ENCODE assay signal across 24 cellular contexts in the genomic region with DNA sequence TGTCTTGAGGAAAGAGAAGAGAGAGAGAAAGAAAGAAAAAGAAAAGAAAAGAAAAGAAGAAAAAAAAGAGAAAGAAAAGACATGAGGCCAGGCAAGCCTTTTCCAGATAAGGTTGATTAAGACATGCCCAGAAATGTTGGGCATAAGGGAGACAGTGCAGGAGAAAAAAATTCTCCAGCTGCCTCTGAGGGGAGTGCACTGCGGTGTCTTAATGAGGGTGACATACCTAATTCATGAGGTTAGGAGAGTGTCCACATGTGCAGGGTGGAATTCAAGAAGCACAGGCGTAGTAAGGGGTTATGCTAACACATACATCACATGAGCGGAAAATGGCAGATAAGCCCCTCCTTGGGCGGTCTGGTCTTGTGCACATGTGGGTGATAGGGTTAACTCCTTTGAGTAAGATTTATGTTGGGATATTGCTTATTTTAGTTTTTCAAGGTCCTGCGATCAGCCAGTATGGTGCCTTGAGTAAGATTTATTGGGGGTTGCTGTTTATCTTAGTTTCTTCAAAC.
DNase-seq lines count a peak whose midpoint lies in the region; ATAC-seq and TF ChIP-seq lines count a peak whose summit lies in the region.
"Had no signal": no experiment of that assay in that cellular context is flagged by ENCODE, and none has a peak within 500 bp of the region (broad histone marks: within the 10 kb centered on the region; RNA-seq: fewer than 3 reads in every experiment).

No MANE protein-coding gene starts in this region.

- TF ChIP-seq POLR2A in adrenal gland (IDR thresholded peaks at IDR 0.05): no peak

- CTCF ChIA-PET in HEK293T (lab: Yijun Ruan, JAX): no interaction called here

- H3K23ac ChIP-seq in mesenchymal stem cell (ENCODE audit: low read length in 2 of 2): no peak overlapping the region

- H2BK120ac ChIP-seq in mesenchymal stem cell (ENCODE audit: low read depth, low read length): no peak overlapping the region

- no peak overlapping the region for H4K91ac ChIP-seq in mesenchymal stem cell (ENCODE audit: low read length)

- intact Hi-C loops in left ventricle myocardium superior (cut with micrococcal nuclease) (no loop called here), adrenal gland (cut with DNase I) (no loop called here)

- no peaks in the 10 kb centered on the region for H3K9me3 ChIP-seq in mesenchymal stem cell (ENCODE audit: control insufficient read depth, low read length)
- no peaks in the 10 kb centered on the region for H3K9me3 ChIP-seq in adrenal gland (replicated peaks in 1 of 3)
- H3K9me3 ChIP-seq: A549, BE2C had no signal

- no peak for ATAC-seq in left ventricle myocardium superior
- ATAC-seq: A549, GM23338, HCT116 had no signal

- H3K4me3 ChIP-seq in mesenchymal stem cell (ENCODE audit: insufficient read depth in 1 of 2, low read depth in 1 of 2, low read length in 2 of 2): no peak overlapping the region
- H3K4me3 ChIP-seq in adrenal gland: no peak overlapping the region
- H3K4me3 ChIP-seq: A549; BLaER1 treated with 17β-estradiol and CSF1 and Interleukin-3, amounts not matched to agents 10 nM and 100 nM; GM23338 had no signal

- no peak for DNase-seq in HEK293T (ENCODE audit: extremely low spot score)
- peak; percentile 28 for DNase-seq in mesenchymal stem cell
- peak; percentile 21 for DNase-seq in nephron progenitor cell
- DNase-seq in left ventricle myocardium superior: no peak
- no peak for DNase-seq in type B pancreatic cell (ENCODE audit: extremely low spot score, unreplicated experiment)
- DNase-seq in stimulated activated CD4-positive, alpha-beta T cell treated with anti-CD3 and anti-CD28 coated beads, Interleukin-1b, Interleukin-23, amount 100 ng/mL, for 48 hours: no peak
- DNase-seq in adrenal gland: no peak
- DNase-seq: 8988T; ACHN; AML-193; BE2C; Calu3; CD4-positive, alpha-beta T cell; CD8-positive, alpha-beta memory T cell; DMS53; DMS79 treated with DMSO at 0.1 percent for 48 hours; GF-D8; H9; HFFc6 had no signal

- H4K8ac ChIP-seq in mesenchymal stem cell (ENCODE audit: low read length): no peak overlapping the region

- no peak overlapping the region for H2AFZ ChIP-seq in mesenchymal stem cell (ENCODE audit: low read depth, low read length)
- H2AFZ ChIP-seq: GM23338 had no signal

- no peak overlapping the region for H3K9ac ChIP-seq in mesenchymal stem cell (ENCODE audit: low read length)
- H3K9ac ChIP-seq: BLaER1 treated with 17β-estradiol and CSF1 and Interleukin-3, amounts not matched to agents 10 nM and 100 nM had no signal

- H3K27me3 ChIP-seq in mesenchymal stem cell (ENCODE audit: control insufficient read depth in 1 of 2, insufficient read depth in 1 of 2, low read length in 2 of 2) (peaks cover 0 to 13% of the 10 kb centered on the region in 2 experiments), adrenal gland (no peaks in the 10 kb centered on the region)
- H3K27me3 ChIP-seq: BE2C had no signal

- H3K4me1 ChIP-seq in mesenchymal stem cell (ENCODE audit: control insufficient read depth, insufficient read depth, low read depth, low read length) (no peaks in the 10 kb centered on the region), adrenal gland (replicated peaks in 1 of 2) (no peaks in the 10 kb centered on the region)
- H3K4me1 ChIP-seq: A549, BE2C had no signal

- POLR2A ChIA-PET in HEK293T (lab: Yijun Ruan, JAX): no interaction called here

- H3K27ac ChIP-seq in mesenchymal stem cell (ENCODE audit: low read length, poor library complexity, severe bottlenecking): no peak overlapping the region
- H3K27ac ChIP-seq in adrenal gland: no peak overlapping the region
- H3K27ac ChIP-seq: A549; BLaER1 treated with 17β-estradiol and CSF1 and Interleukin-3, amounts not matched to agents 10 nM and 100 nM had no signal

- H3K79me1 ChIP-seq in mesenchymal stem cell (replicated peaks; ENCODE audit: low read length, poor library complexity, severe bottlenecking): no peaks in the 10 kb centered on the region

- H3K18ac ChIP-seq in mesenchymal stem cell (ENCODE audit: low read depth in 1 of 2, low read length in 2 of 2): no peak overlapping the region

- H3K4me3 Mint-ChIP-seq in nephron progenitor cell (no peak overlapping the region), type B pancreatic cell (no peak overlapping the region)
- H3K4me3 Mint-ChIP-seq: CD14-positive monocyte; CD4-positive, alpha-beta T cell; CD8-positive, alpha-beta memory T cell; GM23338; H9; HFFc6 had no signal

- H3K27ac Mint-ChIP-seq in nephron progenitor cell (no peak overlapping the region), type B pancreatic cell (no peak overlapping the region)
- H3K27ac Mint-ChIP-seq: CD14-positive monocyte; CD4-positive, alpha-beta T cell; CD8-positive, alpha-beta memory T cell; GM23338; H9; HFFc6 had no signal

- H3K4ac ChIP-seq in mesenchymal stem cell (ENCODE audit: low read depth in 1 of 2, low read length in 2 of 2): no peak overlapping the region

- 25% methylated on average over 5 of the region's 5 CpGs for WGBS in mesenchymal stem cell
- 79 to 83% (median 82%) methylated on average over 4 to 5 of the region's 5 CpGs for WGBS in adrenal gland, 4 donors

- no peak overlapping the region for H2AK5ac ChIP-seq in mesenchymal stem cell (ENCODE audit: low read length, severe bottlenecking)

- H2BK12ac ChIP-seq in mesenchymal stem cell (ENCODE audit: low read length in 2 of 2): no peak overlapping the region

- TF ChIP-seq CTCF in nephron progenitor cell (IDR thresholded peaks at IDR 0.05) (no peak), type B pancreatic cell (conservative IDR thresholded peaks at IDR 0.05) (no peak), adrenal gland (IDR thresholded peaks at IDR 0.05) (no peak)

- no peaks in the 10 kb centered on the region for H3K36me3 Mint-ChIP-seq in nephron progenitor cell (ENCODE audit: low read depth)
- H3K36me3 Mint-ChIP-seq in type B pancreatic cell: peaks cover 3% of the 10 kb centered on the region
- H3K36me3 Mint-ChIP-seq: CD14-positive monocyte; CD8-positive, alpha-beta memory T cell had no signal

- H3K27me3 Mint-ChIP-seq in nephron progenitor cell (ENCODE audit: low read depth, poor library complexity): peaks cover 3% of the 10 kb centered on the region
- no peaks in the 10 kb centered on the region for H3K27me3 Mint-ChIP-seq in type B pancreatic cell
- H3K27me3 Mint-ChIP-seq: CD4-positive, alpha-beta T cell had no signal

- H3K4me2 ChIP-seq in mesenchymal stem cell (ENCODE audit: low read length, poor library complexity, severe bottlenecking): no peak overlapping the region
- H3K4me2 ChIP-seq: A549; BLaER1 treated with 17β-estradiol and CSF1 and Interleukin-3, amounts not matched to agents 10 nM and 100 nM; GM23338 had no signal

- H2BK15ac ChIP-seq in mesenchymal stem cell (ENCODE audit: low read depth, poor library complexity, severe bottlenecking): no peak overlapping the region

- H3K14ac ChIP-seq in mesenchymal stem cell (ENCODE audit: low read length in 2 of 2): no peak overlapping the region

- H3K36me3 ChIP-seq in mesenchymal stem cell (ENCODE audit: control insufficient read depth in 1 of 2, insufficient read depth in 2 of 2, low read depth in 1 of 2, low read length in 2 of 2) (no peaks in the 10 kb centered on the region), adrenal gland (replicated peaks in 1 of 2) (no peaks in the 10 kb centered on the region)
- H3K36me3 ChIP-seq: BE2C; BLaER1 treated with 17β-estradiol and CSF1 and Interleukin-3, amounts not matched to agents 10 nM and 100 nM had no signal

- H3K9me3 Mint-ChIP-seq in nephron progenitor cell: peaks cover 73% of the 10 kb centered on the region
- peaks cover 9% of the 10 kb centered on the region for H3K9me3 Mint-ChIP-seq in type B pancreatic cell
- H3K9me3 Mint-ChIP-seq: CD4-positive, alpha-beta T cell; HFFc6 had no signal

- peaks cover 18% of the 10 kb centered on the region for H3K4me1 Mint-ChIP-seq in nephron progenitor cell
- peaks cover 7% of the 10 kb centered on the region for H3K4me1 Mint-ChIP-seq in type B pancreatic cell (ENCODE audit: unreplicated experiment)

- H2BK5ac ChIP-seq in mesenchymal stem cell (ENCODE audit: low read depth, low read length, poor library complexity, severe bottlenecking): no peak overlapping the region

TF ChIP-seq in HEK293T, 16 proteins besides CTCF, POLR2A, EP300 and RAD21:
- TF ChIP-seq ELF4 (IDR thresholded peaks at IDR 0.05) (no peak), FOXM1 (IDR thresholded peaks at IDR 0.05; ENCODE audit: borderline replicate concordance) (no peak), NFRKB (IDR thresholded peaks at IDR 0.05) (no peak), ZNF384 (IDR thresholded peaks at IDR 0.05) (no peak), BHLHE40 (IDR thresholded peaks at IDR 0.05; ENCODE audit: borderline replicate concordance) (no peak), HDGF (IDR thresholded peaks at IDR 0.05; ENCODE audit: borderline replicate concordance) (no peak), TARDBP (IDR thresholded peaks at IDR 0.05) (no peak)
- TF ChIP-seq, protein P1, sequence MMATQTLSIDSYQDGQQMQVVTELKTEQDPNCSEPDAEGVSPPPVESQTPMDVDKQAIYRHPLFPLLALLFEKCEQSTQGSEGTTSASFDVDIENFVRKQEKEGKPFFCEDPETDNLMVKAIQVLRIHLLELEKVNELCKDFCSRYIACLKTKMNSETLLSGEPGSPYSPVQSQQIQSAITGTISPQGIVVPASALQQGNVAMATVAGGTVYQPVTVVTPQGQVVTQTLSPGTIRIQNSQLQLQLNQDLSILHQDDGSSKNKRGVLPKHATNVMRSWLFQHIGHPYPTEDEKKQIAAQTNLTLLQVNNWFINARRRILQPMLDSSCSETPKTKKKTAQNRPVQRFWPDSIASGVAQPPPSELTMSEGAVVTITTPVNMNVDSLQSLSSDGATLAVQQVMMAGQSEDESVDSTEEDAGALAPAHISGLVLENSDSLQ (IDR thresholded peaks at IDR 0.05): peak; percentile 46; the same call in 1 of the 2 replicates

Comparison
In these comparisons a context has a peak if more than half of its experiments do, and no peak if none do; other contexts are left out.
1. DNase-seq: peak in mesenchymal stem cell (single experiment) and nephron progenitor cell (single experiment); none in HEK293T (single experiment), left ventricle myocardium superior (single experiment), type B pancreatic cell (single experiment), stimulated activated CD4-positive, alpha-beta T cell treated with anti-CD3 and anti-CD28 coated beads, Interleukin-1b, Interleukin-23, amount 100 ng/mL, for 48 hours (single experiment) and adrenal gland (0 of 7).